ENCODE assay signal across 1 cellular context in the genomic region with DNA sequence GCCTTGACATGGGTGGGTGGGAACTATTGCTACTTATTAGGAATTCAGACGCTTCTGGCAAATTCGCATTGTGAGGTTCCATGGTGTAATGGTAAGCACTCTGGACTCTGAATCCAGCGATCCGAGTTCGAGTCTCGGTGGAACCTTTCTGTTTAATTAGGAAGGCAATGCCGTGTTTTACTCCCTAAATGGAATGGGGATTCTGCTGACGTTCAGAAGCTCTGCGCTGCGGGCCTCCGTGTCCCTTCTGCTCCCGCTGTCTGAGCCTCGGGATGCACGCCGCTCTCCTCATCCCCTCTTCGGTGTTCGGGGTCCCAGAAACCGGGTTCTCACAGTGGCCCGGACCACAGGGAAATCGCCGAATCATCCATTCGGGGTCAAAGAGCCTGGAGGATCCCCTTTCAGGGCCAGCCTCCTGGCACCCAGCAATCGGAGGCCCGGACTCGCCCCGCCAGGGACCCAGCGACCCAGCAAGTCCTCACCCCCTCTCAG.
TF ChIP-seq lines count a peak whose summit lies in the region.

No MANE protein-coding gene starts in this region.

TF ChIP-seq in IMR-90, 13 proteins besides CTCF, POLR2A, EP300 and RAD21:
- TF ChIP-seq, protein P1, sequence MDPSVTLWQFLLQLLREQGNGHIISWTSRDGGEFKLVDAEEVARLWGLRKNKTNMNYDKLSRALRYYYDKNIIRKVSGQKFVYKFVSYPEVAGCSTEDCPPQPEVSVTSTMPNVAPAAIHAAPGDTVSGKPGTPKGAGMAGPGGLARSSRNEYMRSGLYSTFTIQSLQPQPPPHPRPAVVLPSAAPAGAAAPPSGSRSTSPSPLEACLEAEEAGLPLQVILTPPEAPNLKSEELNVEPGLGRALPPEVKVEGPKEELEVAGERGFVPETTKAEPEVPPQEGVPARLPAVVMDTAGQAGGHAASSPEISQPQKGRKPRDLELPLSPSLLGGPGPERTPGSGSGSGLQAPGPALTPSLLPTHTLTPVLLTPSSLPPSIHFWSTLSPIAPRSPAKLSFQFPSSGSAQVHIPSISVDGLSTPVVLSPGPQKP (IDR thresholded peaks at IDR 0.05; ENCODE audit: borderline replicate concordance, low read depth, low read length) = no peak
- TF ChIP-seq CEBPB (IDR thresholded peaks at IDR 0.05; ENCODE audit: low read depth, low read length) (no peak), CHD1 (IDR thresholded peaks at IDR 0.05; ENCODE audit: low read depth, low read length) (no peak), BHLHE40 (IDR thresholded peaks at IDR 0.05; ENCODE audit: low read depth, low read length) (no peak), MAFK (IDR thresholded peaks at IDR 0.05; ENCODE audit: low read depth, low read length) (no peak), RCOR1 (IDR thresholded peaks at IDR 0.05; ENCODE audit: insufficient replicate concordance, low read length) (no peak), SMC3 (IDR thresholded peaks at IDR 0.05; ENCODE audit: low read depth, low read length) (no peak)
TF ChIP-seq in IMR-90: peak in this region for 0.
